8 cellular contexts compared by ENCODE assay signal in genomic region chrX:63250253-63250868, GRCh38.
DNase-seq lines count a peak whose midpoint lies in the region; ATAC-seq, FAIRE-seq and TF ChIP-seq lines count a peak whose summit lies in the region.

No MANE protein-coding gene starts in this region.

- H3K27me3 ChIP-seq in HAP-1 (ENCODE audit: low read depth) (no peaks in the 10 kb centered on the region), K562 (ENCODE audit: control insufficient read depth in 2 of 2, insufficient read depth in 2 of 2, low read length in 2 of 2) (no peaks in the 10 kb centered on the region)

- no peak overlapping the region for H3K4me2 ChIP-seq in K562 (ENCODE audit: insufficient read depth, low read length)

- H3K4me1 Mint-ChIP-seq in stimulated activated memory B cell treated with anti-CD40 and anti-IgM and Interleukin-4, amounts not matched to agents 10 μg/mL and 1 μg/mL and 100 μg/mL, for 72 hours, result no peaks in the 10 kb centered on the region

- peak; percentile 72 to 91 for TF ChIP-seq RAD21 in K562 (CRISPR knock-in tag; conservative IDR thresholded peaks at IDR 0.05 in 1 of 2, IDR thresholded peaks at IDR 0.05 in 1 of 2)

- no peak for TF ChIP-seq EP300 in K562 (IDR thresholded peaks at IDR 0.05; ENCODE audit: low read length)

- no peak overlapping the region for H2AFZ ChIP-seq in K562 (ENCODE audit: low read depth, low read length)

- no peaks in the 10 kb centered on the region for H3K36me3 ChIP-seq in HAP-1 (replicated peaks)
- H3K36me3 ChIP-seq in K562 (ENCODE audit: control insufficient read depth, insufficient read depth, low read length), result no peaks in the 10 kb centered on the region

- H3K36me3 Mint-ChIP-seq in stimulated activated memory B cell treated with anti-CD40 and anti-IgM and Interleukin-4, amounts not matched to agents 10 μg/mL and 1 μg/mL and 100 μg/mL, for 72 hours, result no peaks in the 10 kb centered on the region

- CTCF ChIA-PET in K562 (lab: Yijun Ruan, JAX; ENCODE audit: low intra/inter-chr PET ratio), result no interaction called here

- no TSS peak for BruUV-seq in K562 (replicated peaks; lab: Mats Ljungman, UMichigan)

- H4K20me1 ChIP-seq in K562 (replicated peaks; ENCODE audit: control insufficient read depth, insufficient read depth, low read length), result no peaks in the 10 kb centered on the region

- H3K4me3 Mint-ChIP-seq in stimulated activated memory B cell treated with anti-CD40 and anti-IgM and Interleukin-4, amounts not matched to agents 10 μg/mL and 1 μg/mL and 100 μg/mL, for 72 hours, result no peak overlapping the region

- H3K27me3 Mint-ChIP-seq in stimulated activated memory B cell treated with anti-CD40 and anti-IgM and Interleukin-4, amounts not matched to agents 10 μg/mL and 1 μg/mL and 100 μg/mL, for 72 hours, result no peaks in the 10 kb centered on the region

- H3K9me3 ChIP-seq in HAP-1 (no peaks in the 10 kb centered on the region), K562 (replicated peaks; ENCODE audit: control insufficient read depth, insufficient read depth, low read depth, low read length) (no peaks in the 10 kb centered on the region)

- intact Hi-C loops in K562 (cut with micrococcal nuclease), result no loop called here

- POLR2A ChIA-PET in K562 (lab: Yijun Ruan, JAX), result no interaction called here

- no peak overlapping the region for H3K27ac Mint-ChIP-seq in stimulated activated memory B cell treated with anti-CD40 and anti-IgM and Interleukin-4, amounts not matched to agents 10 μg/mL and 1 μg/mL and 100 μg/mL, for 72 hours

- no peak overlapping the region for H3K9ac ChIP-seq in K562 (ENCODE audit: insufficient read depth in 1 of 2, low read depth in 2 of 2, low read length in 2 of 2)

- FAIRE-seq in K562 (lab: Jason Lieb, UNC), result peak; percentile 67

- DNase-seq in HAP-1 (ENCODE audit: low spot score in 2 of 2) (peak; percentile 82), M059J (ENCODE audit: low read depth) (peak; percentile 78), K562 (ENCODE audit: extremely low read depth in 1 of 4, low spot score in 3 of 4) (peak; percentile 12 to 73 (median 17)), inferior parietal cortex (ENCODE audit: extremely low spot score) (peak; percentile 63), NCI-H748 (lab: John Stamatoyannopoulos, UW; ENCODE audit: unreplicated experiment) (no peak), nucleus accumbens (lab: John Stamatoyannopoulos, UW) (no peak)

- H3K4me3 ChIP-seq in GM12875 (ENCODE audit: low read depth, low read length), result no peak overlapping the region
- no peak overlapping the region for H3K4me3 ChIP-seq in HAP-1
- H3K4me3 ChIP-seq in K562, result no peak overlapping the region

- no peak for TF ChIP-seq POLR2A in K562 (conservative IDR thresholded peaks at IDR 0.05)

- H3K4me1 ChIP-seq in HAP-1 (no peaks in the 10 kb centered on the region), K562 (replicated peaks in 1 of 2; ENCODE audit: control insufficient read depth in 2 of 2, insufficient read depth in 2 of 2, low read length in 2 of 2) (no peaks in the 10 kb centered on the region)

- H3K79me2 ChIP-seq in K562 (ENCODE audit: control insufficient read depth, insufficient read depth, low read length), result no peaks in the 10 kb centered on the region

- TF ChIP-seq CTCF in GM12875 (IDR thresholded peaks at IDR 0.05; ENCODE audit: borderline replicate concordance, insufficient read depth, low read depth, low read length), result peak; percentile 87
- TF ChIP-seq CTCF in K562 (IDR thresholded peaks at IDR 0.05 in 2 of 3, conservative IDR thresholded peaks at IDR 0.05 in 1 of 3; ENCODE audit: insufficient read depth in 2 of 3, low read depth in 1 of 3, low read length in 3 of 3), result peak; percentile 64 to 98 (median 97)

- H3K27ac ChIP-seq in K562 (ENCODE audit: extremely low read depth, low read depth, low read length), result no peak overlapping the region

- no peaks in the 10 kb centered on the region for H3K9me3 Mint-ChIP-seq in stimulated activated memory B cell treated with anti-CD40 and anti-IgM and Interleukin-4, amounts not matched to agents 10 μg/mL and 1 μg/mL and 100 μg/mL, for 72 hours

- peak; percentile 95 for ATAC-seq in K562
- peak; percentile 81 for ATAC-seq in stimulated activated memory B cell treated with anti-CD40 and anti-IgM and Interleukin-4, amounts not matched to agents 10 μg/mL and 1 μg/mL and 100 μg/mL, for 72 hours

- H3K9me1 ChIP-seq in K562 (ENCODE audit: control insufficient read depth, insufficient read depth, low read length), result no peaks in the 10 kb centered on the region

- WGBS in K562 (ENCODE audit: insufficient coverage, low coverage, missing lambda C conversion rate), result 8% methylated on average over 3 of the region's 3 CpGs

- in situ Hi-C loops in HAP-1 (cut with MboI; ENCODE audit: low sequenced_read_pairs), result no loop called here
- in situ Hi-C loops in K562 (cut with MboI), result no loop called here

TF ChIP-seq in K562, 482 proteins besides CTCF, POLR2A, EP300 and RAD21:
- TF ChIP-seq DEAF1 (CRISPR knock-in tag; IDR thresholded peaks at IDR 0.05) (peak; percentile 31; the same call in 1 of the 2 replicates), MIER1 (IDR thresholded peaks at IDR 0.05; ENCODE audit: low read depth) (no peak), SMC3 (conservative IDR thresholded peaks at IDR 0.05; ENCODE audit: insufficient read depth, low read depth, low read length) (peak; percentile 53; the same call in 1 of the 2 replicates), ZNF512 (tag; IDR thresholded peaks at IDR 0.05) (peak; percentile 83), ARID2 (IDR thresholded peaks at IDR 0.05) (peak; percentile 65; the same call in 1 of the 2 replicates), CC2D1A (IDR thresholded peaks at IDR 0.05) (0 out of 2 replicates have a peak, but pooled peaks have one; percentile 13)
- TF ChIP-seq, protein P1, sequence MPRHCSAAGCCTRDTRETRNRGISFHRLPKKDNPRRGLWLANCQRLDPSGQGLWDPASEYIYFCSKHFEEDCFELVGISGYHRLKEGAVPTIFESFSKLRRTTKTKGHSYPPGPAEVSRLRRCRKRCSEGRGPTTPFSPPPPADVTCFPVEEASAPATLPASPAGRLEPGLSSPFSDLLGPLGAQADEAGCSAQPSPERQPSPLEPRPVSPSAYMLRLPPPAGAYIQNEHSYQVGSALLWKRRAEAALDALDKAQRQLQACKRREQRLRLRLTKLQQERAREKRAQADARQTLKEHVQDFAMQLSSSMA (CRISPR knock-in tag; IDR thresholded peaks at IDR 0.05), result no peak

Comparison
In these comparisons a context has a peak if more than half of its experiments do, and no peak if none do; other contexts are left out.
1. DNase-seq: peak in HAP-1 (2 of 2), M059J (single experiment), K562 (4 of 4) and inferior parietal cortex (single experiment); none in NCI-H748 (single experiment) and nucleus accumbens (0 of 56).